Comparison of ENCODE assay signal across 8 cellular contexts in genomic region chr1:62962794-62963776, GRCh38.
DNase-seq lines count a peak whose midpoint lies in the region; ATAC-seq, FAIRE-seq and TF ChIP-seq lines count a peak whose summit lies in the region.

No MANE protein-coding gene starts in this region.

- no peak for DNase-seq in AG04450 (ENCODE audit: low read depth, low spot score)
- peak; percentile 59 for DNase-seq in GM10266 (ENCODE audit: extremely low spot score)
- DNase-seq in Panc1 (ENCODE audit: low read depth, low spot score) = peak; percentile 2
- DNase-seq in endothelial cell of umbilical vein (ENCODE audit: low read depth, low spot score) = peak; percentile 29
- DNase-seq in neural crest cell (ENCODE audit: low read depth, low spot score) = peak; percentile 64
- no peak for DNase-seq in effector CD8-positive, alpha-beta T cell (lab: John Stamatoyannopoulos, UW)
- DNase-seq in ureter (ENCODE audit: low spot score) = no peak

- H3K36me3 ChIP-seq in Panc1 (ENCODE audit: control insufficient read depth, insufficient read depth, low read length) (no peaks in the 10 kb centered on the region), endothelial cell of umbilical vein (ENCODE audit: control insufficient read depth in 2 of 2, extremely low read depth in 1 of 2, insufficient read depth in 2 of 2, low read length in 2 of 2) (no peaks in the 10 kb centered on the region)

- FAIRE-seq in endothelial cell of umbilical vein (lab: Jason Lieb, UNC) = peak; percentile 57

- H3K36me3 Mint-ChIP-seq in neural crest cell (ENCODE audit: low read depth) = no peaks in the 10 kb centered on the region

- no peaks in the 10 kb centered on the region for H3K9me3 Mint-ChIP-seq in neural crest cell

- no peak overlapping the region for H3K4me3 Mint-ChIP-seq in neural crest cell

- POLR2A ChIA-PET in AG04450 (lab: Yijun Ruan, JAX) = no interaction called here
- POLR2A ChIA-PET in Panc1 (lab: Charles Lee) = no interaction called here
- POLR2A ChIA-PET in endothelial cell of umbilical vein (lab: Charles Lee) = no interaction called here

- H3K4me3 ChIP-seq in AG04450 (ENCODE audit: low read depth, low read length) (no peak overlapping the region), Panc1 (ENCODE audit: low read depth in 2 of 2, low read length in 2 of 2) (no peak overlapping the region), endothelial cell of umbilical vein (replicated peaks in 1 of 3; ENCODE audit: insufficient read depth in 1 of 3, low read depth in 1 of 3, low read length in 3 of 3) (no peak overlapping the region)

- peaks cover 7% of the 10 kb centered on the region for H3K27me3 Mint-ChIP-seq in neural crest cell (ENCODE audit: low read depth)

- CTCF ChIA-PET in AG04450 (lab: Charles Lee) = interaction anchor here (1.2 kb wide), 1 partner anchor 186 kb away, joined by 6 read pairs; no protein-coding TSS in a partner anchor
- CTCF ChIA-PET in Panc1 (lab: Charles Lee) = no interaction called here
- CTCF ChIA-PET in endothelial cell of umbilical vein (lab: Charles Lee) = interaction anchor here (1.2 to 4.5 kb wide), 7 partner anchors 12 to 575 kb away, joined by 3 to 57 read pairs (median 5); no protein-coding TSS in a partner anchor

- H3K79me2 ChIP-seq in endothelial cell of umbilical vein (ENCODE audit: control insufficient read depth, insufficient read depth, low read length) = no peaks in the 10 kb centered on the region

- peak overlapping the region; percentile 57 for H3K27ac Mint-ChIP-seq in neural crest cell (ENCODE audit: unreplicated experiment)

- H2AFZ ChIP-seq in endothelial cell of umbilical vein (ENCODE audit: low read depth, low read length) = peak overlapping the region; percentile 29

- H3K27me3 ChIP-seq in AG04450 (ENCODE audit: control insufficient read depth, insufficient read depth, low read length) (no peaks in the 10 kb centered on the region), Panc1 (ENCODE audit: control insufficient read depth, insufficient read depth, low read length) (peaks cover 9% of the 10 kb centered on the region), endothelial cell of umbilical vein (ENCODE audit: control insufficient read depth in 2 of 2, insufficient read depth in 2 of 2, low read length in 2 of 2) (no peaks in the 10 kb centered on the region)

- BruUV-seq in Panc1 (replicated peaks; lab: Mats Ljungman, UMichigan) (no TSS peak), endothelial cell of umbilical vein (replicated peaks; lab: Mats Ljungman, UMichigan) (no TSS peak)

- H3K9me3 ChIP-seq in AG04450 (ENCODE audit: control insufficient read depth, insufficient read depth, low read length) = no peaks in the 10 kb centered on the region
- no peaks in the 10 kb centered on the region for H3K9me3 ChIP-seq in Panc1 (ENCODE audit: control insufficient read depth, insufficient read depth, low read depth, low read length)
- no peaks in the 10 kb centered on the region for H3K9me3 ChIP-seq in endothelial cell of umbilical vein (replicated peaks; ENCODE audit: control insufficient read depth, insufficient read depth, low read length)

- no peaks in the 10 kb centered on the region for H4K20me1 ChIP-seq in endothelial cell of umbilical vein (replicated peaks; ENCODE audit: control insufficient read depth, extremely low read depth, insufficient read depth, low read length)

- no peaks in the 10 kb centered on the region for H3K9me1 ChIP-seq in endothelial cell of umbilical vein (replicated peaks; ENCODE audit: control insufficient read depth, extremely low read depth, insufficient read depth, low read length)

- intact Hi-C loops in Panc1 (cut with micrococcal nuclease; ENCODE audit: unreplicated experiment) (no loop called here), endothelial cell of umbilical vein (cut with micrococcal nuclease) (loop anchor here (1.0 to 10.0 kb wide), 4 partner anchors 186 to 574 kb away; no protein-coding TSS in a partner anchor)

- TF ChIP-seq POLR2A in endothelial cell of umbilical vein (IDR thresholded peaks at IDR 0.05; ENCODE audit: low read depth, low read length) = no peak

- in situ Hi-C loops in Panc1 (cut with HindIII; ENCODE audit: low pct_unique_long_range_greater_than_20kb, low sequenced_read_pairs) = no loop called here

- TF ChIP-seq CTCF in AG04450 (IDR thresholded peaks at IDR 0.05; ENCODE audit: low read depth, low read length) (peak; percentile 47), GM10266 (IDR thresholded peaks at IDR 0.05; ENCODE audit: control insufficient read depth, insufficient read depth, low read depth, missing control alignments) (peak; percentile 70), Panc1 (IDR thresholded peaks at IDR 0.05) (peak; percentile 76), endothelial cell of umbilical vein (IDR thresholded peaks at IDR 0.05; ENCODE audit: extremely low read depth in 1 of 2, insufficient read depth in 1 of 2, low read depth in 1 of 2, low read length in 2 of 2) (peak; percentile 51 to 67), neural crest cell (conservative IDR thresholded peaks at IDR 0.05) (peak; percentile 74)

- no peak overlapping the region for H3K27ac ChIP-seq in AG04450 (ENCODE audit: low read depth, low read length)
- no peak overlapping the region for H3K27ac ChIP-seq in Panc1 (ENCODE audit: low read length)
- H3K27ac ChIP-seq in endothelial cell of umbilical vein (ENCODE audit: insufficient read depth, low read depth, low read length) = no peak overlapping the region

- dilution Hi-C loops in endothelial cell of umbilical vein (cut with MboI; ENCODE audit: extremely low pct_ligation_motif_present, low sequenced_read_pairs) = no loop called here

- H3K4me1 Mint-ChIP-seq in neural crest cell = peaks cover 23% of the 10 kb centered on the region

- no peak overlapping the region for H3K4me2 ChIP-seq in endothelial cell of umbilical vein (ENCODE audit: insufficient read depth, low read length)

- ATAC-seq in HG03097 (IDR thresholded peaks at IDR 0.05; ENCODE audit: low FRiP score, unreplicated experiment) (peak; percentile 52), Panc1 (peak; percentile 90)

- H3K4me1 ChIP-seq in Panc1 (ENCODE audit: control insufficient read depth, insufficient read depth, low read length) = no peaks in the 10 kb centered on the region
- H3K4me1 ChIP-seq in endothelial cell of umbilical vein (ENCODE audit: control insufficient read depth, extremely low read depth, insufficient read depth, low read length) = no peaks in the 10 kb centered on the region

- no peak overlapping the region for H3K9ac ChIP-seq in endothelial cell of umbilical vein (replicated peaks; ENCODE audit: extremely low read depth, insufficient read depth, low read length)

TF ChIP-seq in endothelial cell of umbilical vein, 7 proteins besides CTCF, POLR2A, EP300 and RAD21:
- TF ChIP-seq MYC (IDR thresholded peaks at IDR 0.05; ENCODE audit: low read depth, low read length) (no peak), EZH2 (IDR thresholded peaks at IDR 0.05; ENCODE audit: borderline replicate concordance, low read depth, low read length, severe bottlenecking) (no peak), GATA2 (IDR thresholded peaks at IDR 0.05; ENCODE audit: insufficient read depth, insufficient read length, low read depth, low read length) (no peak), FOS (IDR thresholded peaks at IDR 0.05; ENCODE audit: borderline replicate concordance, insufficient read depth, low read length) (no peak), POLR2AphosphoS5 (IDR thresholded peaks at IDR 0.05; ENCODE audit: insufficient read depth, low read depth, low read length) (no peak), JUN (IDR thresholded peaks at IDR 0.05; ENCODE audit: borderline replicate concordance, insufficient read depth, insufficient read length, low read depth) (no peak), MAX (IDR thresholded peaks at IDR 0.05; ENCODE audit: insufficient read depth, insufficient read length) (no peak)

Comparison
In these comparisons a context has a peak if more than half of its experiments do, and no peak if none do; other contexts are left out.
1. DNase-seq: peak in GM10266 (single experiment), Panc1 (single experiment), endothelial cell of umbilical vein (single experiment) and neural crest cell (single experiment); none in AG04450 (single experiment), effector CD8-positive, alpha-beta T cell (single experiment) and ureter (single experiment).
2. Peak in every context shown above with its lines, with median percentiles within 50 percentile points of each other: CTCF ChIP-seq.